8 cellular contexts compared by ENCODE assay signal in the genomic region with DNA sequence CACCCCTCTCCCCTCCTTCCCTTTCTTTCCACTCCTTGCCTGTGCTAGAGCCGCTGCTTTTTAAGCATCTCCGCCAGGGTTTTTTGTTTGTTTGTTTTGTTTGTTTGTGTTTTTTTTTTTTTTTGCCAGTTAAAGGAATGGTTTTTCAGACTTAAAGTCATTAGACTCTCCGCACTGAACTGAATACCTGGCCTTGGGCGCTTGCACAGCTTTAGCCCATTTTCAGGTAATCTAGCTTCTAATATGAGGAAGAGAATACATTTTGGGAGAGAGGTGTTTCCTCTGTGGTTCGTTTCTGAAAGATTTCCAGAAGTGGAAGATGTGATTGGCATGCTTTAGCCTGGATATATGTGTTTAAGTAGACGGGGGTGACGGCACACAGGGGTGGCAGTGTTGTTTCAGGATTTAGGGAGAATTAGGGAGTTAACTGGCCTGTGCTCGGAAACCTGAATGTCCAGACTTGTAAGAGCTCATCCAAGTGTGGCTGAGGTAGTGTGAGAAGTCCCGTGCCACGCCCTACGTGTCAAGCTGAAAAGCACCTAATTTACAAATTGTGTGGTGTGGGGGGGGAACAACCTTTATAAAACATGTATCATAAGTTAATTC. TPM values are rescaled to one million over a fixed set of nuclear protein-coding genes. Genes with fewer than 3 reads are reported as not detected.
DNase-seq lines count a peak whose midpoint lies in the region; ATAC-seq and TF ChIP-seq lines count a peak whose summit lies in the region.

No MANE protein-coding gene starts in this region.

- peak; percentile 52 for DNase-seq in activated CD8-positive, alpha-beta T cell treated with anti-CD3 and anti-CD28 coated beads for 36 hours
- DNase-seq in fibroblast of the conjunctiva (ENCODE audit: low read depth) (peak; percentile 43), progenitor cell of endocrine pancreas (ENCODE audit: low spot score, unreplicated experiment) (no peak), GM03348 (ENCODE audit: low spot score) (no peak), amniotic stem cell (lab: John Stamatoyannopoulos, UW) (no peak)

- TF ChIP-seq CTCF in activated CD8-positive, alpha-beta T cell treated with anti-CD3 and anti-CD28 coated beads for 36 hours (IDR thresholded peaks at IDR 0.05), result no peak
- TF ChIP-seq CTCF in progenitor cell of endocrine pancreas (IDR thresholded peaks at IDR 0.05; ENCODE audit: unreplicated experiment), result no peak

- CTCF ChIA-PET in activated CD8-positive, alpha-beta T cell treated with anti-CD3 and anti-CD28 coated beads for 36 hours (lab: Charles Lee), result interaction anchor here (0.7 to 4.7 kb wide), 5 partner anchors 15 to 125 kb away, joined by 3 to 59 read pairs (median 4); no protein-coding TSS in a partner anchor

- no peaks in the 10 kb centered on the region for H3K27me3 Mint-ChIP-seq in activated CD8-positive, alpha-beta T cell treated with anti-CD3 and anti-CD28 coated beads for 36 hours
- no peaks in the 10 kb centered on the region for H3K27me3 Mint-ChIP-seq in progenitor cell of endocrine pancreas

- peak overlapping the region; percentile 88 for H3K27ac ChIP-seq in KOPT-K1 (ENCODE audit: low read depth, low read length, poor library complexity, severe bottlenecking)

- H3K9me3 Mint-ChIP-seq in activated CD8-positive, alpha-beta T cell treated with anti-CD3 and anti-CD28 coated beads for 36 hours, result no peaks in the 10 kb centered on the region
- no peaks in the 10 kb centered on the region for H3K9me3 Mint-ChIP-seq in progenitor cell of endocrine pancreas (ENCODE audit: low read depth)

- peaks cover 17% of the 10 kb centered on the region for H3K36me3 Mint-ChIP-seq in activated CD8-positive, alpha-beta T cell treated with anti-CD3 and anti-CD28 coated beads for 36 hours (ENCODE audit: low read depth)
- H3K36me3 Mint-ChIP-seq in progenitor cell of endocrine pancreas (ENCODE audit: insufficient read depth), result peaks cover 2% of the 10 kb centered on the region

- intact Hi-C loops in activated CD8-positive, alpha-beta T cell treated with anti-CD3 and anti-CD28 coated beads for 36 hours (cut with micrococcal nuclease), result loop anchor here (5.0 kb wide), 1 partner anchor 37 kb away; no protein-coding TSS in a partner anchor

- no peaks in the 10 kb centered on the region for H3K9me3 ChIP-seq in KOPT-K1 (ENCODE audit: insufficient read depth, low read length, poor library complexity, severe bottlenecking)

- H3K4me1 Mint-ChIP-seq in activated CD8-positive, alpha-beta T cell treated with anti-CD3 and anti-CD28 coated beads for 36 hours (ENCODE audit: low read depth), result peaks cover 51% of the 10 kb centered on the region
- H3K4me1 Mint-ChIP-seq in progenitor cell of endocrine pancreas (ENCODE audit: low read depth), result peaks cover 37% of the 10 kb centered on the region

- ATAC-seq in activated CD8-positive, alpha-beta T cell treated with anti-CD3 and anti-CD28 coated beads for 36 hours, result no peak
- no peak for ATAC-seq in GM21423 (IDR thresholded peaks at IDR 0.05; ENCODE audit: unreplicated experiment)

- peak overlapping the region; percentile 83 for H3K4me3 ChIP-seq in GM08714 (ENCODE audit: low read length)

- peak overlapping the region; percentile 95 for H3K27ac Mint-ChIP-seq in activated CD8-positive, alpha-beta T cell treated with anti-CD3 and anti-CD28 coated beads for 36 hours
- peak overlapping the region; percentile 95 for H3K27ac Mint-ChIP-seq in progenitor cell of endocrine pancreas

- POLR2A ChIA-PET in activated CD8-positive, alpha-beta T cell treated with anti-CD3 and anti-CD28 coated beads for 36 hours (lab: Charles Lee), result interaction anchor here (0.7 to 3.3 kb wide), 10 partner anchors 11 to 109 kb away, joined by 3 to 12 read pairs (median 4); no protein-coding TSS in a partner anchor

- peak overlapping the region; percentile 99 for H3K4me3 Mint-ChIP-seq in activated CD8-positive, alpha-beta T cell treated with anti-CD3 and anti-CD28 coated beads for 36 hours
- H3K4me3 Mint-ChIP-seq in progenitor cell of endocrine pancreas (ENCODE audit: low read depth), result peak overlapping the region; percentile 91

- no peaks in the 10 kb centered on the region for H3K36me3 ChIP-seq in KOPT-K1 (ENCODE audit: insufficient read depth, low read length)

RNA-seq across cellular contexts. Expression of a gene that starts 0.9 kb away (rescaled TPM):
- total RNA-seq in activated CD8-positive, alpha-beta T cell treated with anti-CD3 and anti-CD28 coated beads for 36 hours, result 10 to 100 TPM; 32.5 to 32.8 TPM
- total RNA-seq in progenitor cell of endocrine pancreas, result 39.6 and 42.4 TPM in 2 replicates

RNA-seq across cellular contexts. Expression of a gene that starts 58.1 kb away (rescaled TPM):
- 10 to 100 TPM in 1 of 2 experiments, 1 to 10 TPM in 1; 9.6 to 10.9 TPM for total RNA-seq in activated CD8-positive, alpha-beta T cell treated with anti-CD3 and anti-CD28 coated beads for 36 hours
- 33.4 and 35.0 TPM in 2 replicates for total RNA-seq in progenitor cell of endocrine pancreas

Comparison
In these comparisons a context has a peak if more than half of its experiments do, and no peak if none do; other contexts are left out.
1. DNase-seq: peak in activated CD8-positive, alpha-beta T cell treated with anti-CD3 and anti-CD28 coated beads for 36 hours (single experiment) and fibroblast of the conjunctiva (single experiment); none in progenitor cell of endocrine pancreas (single experiment), GM03348 (single experiment) and amniotic stem cell (single experiment).